ENCODE assay signal across 15 cellular contexts in the genomic region with DNA sequence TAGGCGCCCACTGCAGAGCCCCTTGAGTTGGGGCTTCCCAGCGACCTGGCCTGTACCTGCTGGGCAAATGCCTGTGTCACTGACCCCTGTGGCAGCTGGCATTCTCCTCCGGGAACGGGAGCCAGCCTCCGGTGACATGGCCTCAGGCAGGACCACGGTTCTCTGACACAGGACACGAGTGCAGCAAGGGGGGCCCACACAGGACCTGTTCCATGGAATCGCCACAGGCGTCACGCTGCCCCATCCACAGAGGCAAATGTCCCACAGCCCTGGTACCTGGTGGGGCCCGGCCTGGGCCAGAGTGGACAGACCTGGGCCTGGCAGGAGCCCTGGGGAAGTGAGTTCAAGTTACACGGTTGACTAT. TPM values are rescaled to one million over a fixed set of nuclear protein-coding genes. Genes with fewer than 3 reads are reported as not detected.
DNase-seq lines count a peak whose midpoint lies in the region; ATAC-seq and TF ChIP-seq lines count a peak whose summit lies in the region.
"Had no signal": no experiment of that assay in that cellular context is flagged by ENCODE, and none has a peak within 500 bp of the region (broad histone marks: within the 10 kb centered on the region; RNA-seq: fewer than 3 reads in every experiment).

No MANE protein-coding gene starts in this region.

- peaks cover 8 to 9% of the 10 kb centered on the region in 2 donors for H3K36me3 Mint-ChIP-seq in activated T-cell treated with anti-CD3 and anti-CD28 coated beads, Interleukin-2, amount 50 U/mL, for 72 hours (ENCODE audit: insufficient read depth in 2 of 2)
- no peaks in the 10 kb centered on the region for H3K36me3 Mint-ChIP-seq in endodermal cell (ENCODE audit: low read depth)

- H3K9me3 Mint-ChIP-seq in activated T-cell treated with anti-CD3 and anti-CD28 coated beads, Interleukin-2, amount 50 U/mL, for 72 hours: no peaks in the 10 kb centered on the region
- no peaks in the 10 kb centered on the region for H3K9me3 Mint-ChIP-seq in endodermal cell

- H3K9me3 ChIP-seq in Karpas-422 (ENCODE audit: low read length): no peaks in the 10 kb centered on the region
- no peaks in the 10 kb centered on the region for H3K9me3 ChIP-seq in endodermal cell (ENCODE audit: control insufficient read depth, low read length)
- H3K9me3 ChIP-seq in spleen: no peaks in the 10 kb centered on the region
- H3K9me3 ChIP-seq: ascending aorta, heart right ventricle, tibial artery had no signal

- H3K36me3 ChIP-seq in Karpas-422 (ENCODE audit: insufficient read depth, low read length) (peaks cover 5% of the 10 kb centered on the region; the same call in 1 of the 2 replicates), endodermal cell (ENCODE audit: control insufficient read depth, insufficient read depth, low read length) (no peaks in the 10 kb centered on the region), spleen (peaks cover 0 to 25% (median 11%) of the 10 kb centered on the region in 6 donors)
- H3K36me3 ChIP-seq: ascending aorta, tibial artery had no signal

- peak overlapping the region; percentile 42; the same call in 1 of the 2 replicates for H3K27ac ChIP-seq in Karpas-422 (ENCODE audit: low read length)
- H3K27ac ChIP-seq in endodermal cell (ENCODE audit: low read depth, low read length): no peak overlapping the region
- H3K27ac ChIP-seq in spleen: peak overlapping the region in 6 of 8 donors; percentile 85 to 97 (median 94)
- H3K27ac ChIP-seq: ascending aorta, coronary artery, tibial artery had no signal

- H3K9ac ChIP-seq in Karpas-422 (ENCODE audit: low read length) (peak overlapping the region; percentile 31; the same call in 1 of the 2 replicates), endodermal cell (ENCODE audit: extremely low read depth, low read length, poor library complexity, severe bottlenecking) (no peak overlapping the region)

- H3K27ac Mint-ChIP-seq in activated T-cell treated with anti-CD3 and anti-CD28 coated beads, Interleukin-2, amount 50 U/mL, for 72 hours: no peak overlapping the region
- no peak overlapping the region for H3K27ac Mint-ChIP-seq in endodermal cell

- no peaks in the 10 kb centered on the region for H3K27me3 Mint-ChIP-seq in activated T-cell treated with anti-CD3 and anti-CD28 coated beads, Interleukin-2, amount 50 U/mL, for 72 hours (ENCODE audit: low read depth)
- H3K27me3 Mint-ChIP-seq in endodermal cell (ENCODE audit: insufficient read depth): peaks cover 37% of the 10 kb centered on the region

- H4K20me1 ChIP-seq in Karpas-422 (ENCODE audit: insufficient read depth, low read depth, low read length): peaks cover 12% of the 10 kb centered on the region; the same call in 1 of the 2 replicates

- H3K4me3 ChIP-seq in Karpas-422 (ENCODE audit: low read length) (no peak overlapping the region), endodermal cell (ENCODE audit: low read length) (no peak overlapping the region), spleen (peak overlapping the region in 7 of 8 donors; percentile 5 to 93 (median 80))
- H3K4me3 ChIP-seq: ascending aorta, tibial artery had no signal

- no peak for DNase-seq in activated T-cell treated with anti-CD3 and anti-CD28 coated beads, Interleukin-2, amount 50 U/mL, for 72 hours
- no peak for DNase-seq in activated T-cell treated with anti-CD3 and anti-CD28 coated beads for 4 hours
- no peak for DNase-seq in Karpas-422
- peak; percentile 29 for DNase-seq in endodermal cell
- DNase-seq in spleen: peak; percentile 81
- no peak for DNase-seq in Kasumi-1 (lab: John Stamatoyannopoulos, UW)
- DNase-seq in hippocampal formation (lab: John Stamatoyannopoulos, UW): no peak
- DNase-seq in stimulated activated CD8-positive, alpha-beta memory T cell treated with anti-CD3 and anti-CD28 coated beads, Interleukin-4, amount 100 ng/mL, for 48 hours: no peak
- DNase-seq: DMS 273 treated with DMSO at 0.1 percent for 48 hours, heart right ventricle, NCI-H1694 treated with DMSO at 0.1 percent for 48 hours, OCI-M1, tibial artery had no signal

- H3K27me3 ChIP-seq in Karpas-422 (ENCODE audit: low read length) (no peaks in the 10 kb centered on the region), endodermal cell (ENCODE audit: control insufficient read depth, insufficient read depth, low read length, poor library complexity, severe bottlenecking) (peaks cover 24% of the 10 kb centered on the region), spleen (replicated peaks in 1 of 7) (no peaks in the 10 kb centered on the region)
- H3K27me3 ChIP-seq: ascending aorta had no signal

- H2AFZ ChIP-seq in Karpas-422 (ENCODE audit: low read length): no peak overlapping the region

- peaks cover 86% of the 10 kb centered on the region for H3K4me1 Mint-ChIP-seq in activated T-cell treated with anti-CD3 and anti-CD28 coated beads, Interleukin-2, amount 50 U/mL, for 72 hours (ENCODE audit: low read depth)
- H3K4me1 Mint-ChIP-seq in endodermal cell: no peaks in the 10 kb centered on the region

- peak overlapping the region; percentile 87 to 100 for H3K4me3 Mint-ChIP-seq in activated T-cell treated with anti-CD3 and anti-CD28 coated beads, Interleukin-2, amount 50 U/mL, for 72 hours
- H3K4me3 Mint-ChIP-seq in endodermal cell: no peak overlapping the region

- peaks cover 87% of the 10 kb centered on the region for H3K79me2 ChIP-seq in Karpas-422 (ENCODE audit: low read length)

- no peak for ATAC-seq in activated T-cell treated with anti-CD3 and anti-CD28 coated beads, Interleukin-2, amount 50 U/mL, for 72 hours (replicated peaks in 1 of 2)

- peak overlapping the region; percentile 92 for H3K4me2 ChIP-seq in Karpas-422 (ENCODE audit: low read depth, low read length, poor library complexity, severe bottlenecking)

- no peak for TF ChIP-seq CTCF in endodermal cell (conservative IDR thresholded peaks at IDR 0.05)
- TF ChIP-seq CTCF in spleen (IDR thresholded peaks at IDR 0.05 in 8 of 11, conservative IDR thresholded peaks at IDR 0.05 in 3 of 11): no peak

- H3K9me2 ChIP-seq in Karpas-422 (replicated peaks; ENCODE audit: insufficient read depth, low read length): no peaks in the 10 kb centered on the region

- intact Hi-C loops in spleen (cut with DNase I; ENCODE audit: low total_unique reads): no loop called here

- H3K4me1 ChIP-seq in Karpas-422 (ENCODE audit: low read length) (peaks cover 81% of the 10 kb centered on the region), endodermal cell (ENCODE audit: control insufficient read depth, insufficient read depth, low read length) (no peaks in the 10 kb centered on the region), spleen (peaks cover 48 to 98% (median 82%) of the 10 kb centered on the region in 6 donors)
- H3K4me1 ChIP-seq: ascending aorta had no signal

- TF ChIP-seq POLR2A in spleen (IDR thresholded peaks at IDR 0.05): no peak

- WGBS in endodermal cell (ENCODE audit: insufficient coverage in 1 of 2, insufficient read length in 1 of 2), 2 experiments: 89% methylated on average over 9 to 12 of the region's 12 CpGs
- 79 to 91% (median 87%) methylated on average over 4 to 12 of the region's 12 CpGs for WGBS in spleen, 5 donors

RNA-seq across cellular contexts. Expression of a gene that starts 2.6 kb away (rescaled TPM):
- total RNA-seq in activated T-cell treated with anti-CD3 and anti-CD28 coated beads, Interleukin-2, amount 50 U/mL, for 72 hours: 100 to 1,000 TPM; 248 to 287 TPM
- 252 and 484 TPM in 2 replicates for total RNA-seq in Karpas-422 (2014; rRNA removed; shearing (Covaris generic); ENCODE audit: low replicate concordance)
- 1 to 10 TPM; 1.6 to 2.3 TPM for total RNA-seq in endodermal cell
- 0.36 TPM for polyA plus RNA-seq in endodermal cell (2013, experiment 1 of 2)
- polyA plus RNA-seq in endodermal cell (2013, experiment 2 of 2): 0.54 TPM
- 100 to 1,000 TPM; 285 to 754 (median 415) TPM for total RNA-seq in spleen
- polyA plus RNA-seq in spleen: 100 to 1,000 TPM in 2 of 3 donors, 10 to 100 TPM in 1; 92.1 to 332 (median 250) TPM

RNA-seq across cellular contexts. Expression of a gene that starts 21.7 kb away (rescaled TPM):
- 10 to 100 TPM; 38.7 to 48.9 TPM for total RNA-seq in activated T-cell treated with anti-CD3 and anti-CD28 coated beads, Interleukin-2, amount 50 U/mL, for 72 hours
- 12.2 and 48.7 TPM in 2 replicates for total RNA-seq in Karpas-422 (2014; rRNA removed; shearing (Covaris generic); ENCODE audit: low replicate concordance)
- total RNA-seq in endodermal cell (10 to 100 TPM; 38.0 to 48.9 TPM), spleen (10 to 100 TPM in 6 of 7 donors, 1 to 10 TPM in 1; 6.1 to 30.6 (median 26.4) TPM)
- polyA plus RNA-seq in endodermal cell (2013, experiment 1 of 2): 27.9 TPM
- 24.0 TPM for polyA plus RNA-seq in endodermal cell (2013, experiment 2 of 2)
- polyA plus RNA-seq in spleen: 10 to 100 TPM; 16.4 to 35.4 (median 28.5) TPM

RNA-seq across cellular contexts. Expression of a gene that starts 44.6 kb away (rescaled TPM):
- total RNA-seq in activated T-cell treated with anti-CD3 and anti-CD28 coated beads, Interleukin-2, amount 50 U/mL, for 72 hours: 10 to 100 TPM; 63.9 to 70.5 TPM
- total RNA-seq in Karpas-422 (2014; rRNA removed; shearing (Covaris generic); ENCODE audit: low replicate concordance): 37.8 and 44.7 TPM in 2 replicates
- total RNA-seq in endodermal cell (100 to 1,000 TPM; 155 to 168 TPM), spleen (100 to 1,000 TPM; 121 to 189 (median 165) TPM)
- polyA plus RNA-seq in endodermal cell (2013, experiment 1 of 2): 225 TPM
- 224 TPM for polyA plus RNA-seq in endodermal cell (2013, experiment 2 of 2)
- polyA plus RNA-seq in spleen: 10 to 100 TPM; 57.6 to 69.3 (median 64.9) TPM

Comparison
In these comparisons a context has a peak if more than half of its experiments do, and no peak if none do; other contexts are left out.
1. DNase-seq: peak in endodermal cell (single experiment) and spleen (single experiment); none in activated T-cell treated with anti-CD3 and anti-CD28 coated beads, Interleukin-2, amount 50 U/mL, for 72 hours (0 of 2), activated T-cell treated with anti-CD3 and anti-CD28 coated beads for 4 hours (single experiment), Karpas-422 (single experiment), Kasumi-1 (0 of 2), hippocampal formation (0 of 2) and stimulated activated CD8-positive, alpha-beta memory T cell treated with anti-CD3 and anti-CD28 coated beads, Interleukin-4, amount 100 ng/mL, for 48 hours (single experiment).
2. H3K4me3 ChIP-seq: peak in spleen (7 of 8); none in Karpas-422 (single experiment) and endodermal cell (single experiment).
3. RNA of a gene that starts 2.6 kb away (total RNA-seq): 285 to 754 TPM in spleen, 248 to 287 TPM in activated T-cell treated with anti-CD3 and anti-CD28 coated beads, Interleukin-2, amount 50 U/mL, for 72 hours and 252 to 484 TPM in Karpas-422; 1.6 to 2.3 TPM in endodermal cell; every median in the first group is over 10 times any median in the second.